ENCODE assay signal across 31 cellular contexts in genomic region chr11:76635991-76636520, GRCh38. TPM values are rescaled to one million over a fixed set of nuclear protein-coding genes. Genes with fewer than 3 reads are reported as not detected.
A peak's percentile ranks its signal among the peaks of the same experiment; 100 is the strongest.
DNase-seq lines count a peak whose midpoint lies in the region; ATAC-seq and TF ChIP-seq lines count a peak whose summit lies in the region.
"Had no signal": no experiment of that assay in that cellular context is flagged by ENCODE, and none has a peak within 500 bp of the region (broad histone marks: within the 10 kb centered on the region; RNA-seq: fewer than 3 reads in every experiment).

No MANE protein-coding gene starts in this region.

- H3K27ac ChIP-seq in heart right ventricle, result peak overlapping the region in 8 of 10 donors; percentile 38 to 80 (median 61)
- peak overlapping the region; percentile 45 for H3K27ac ChIP-seq in upper lobe of right lung
- H3K27ac ChIP-seq in right lobe of liver, result no peak overlapping the region
- H3K27ac ChIP-seq: cardiac muscle cell, colonic mucosa, HL-60, KMS-11, PC-9, tibial artery had no signal

- peaks cover 4 to 60% (median 35%) of the 10 kb centered on the region in 9 donors for H3K4me1 ChIP-seq in heart right ventricle
- peaks cover 29% of the 10 kb centered on the region for H3K4me1 ChIP-seq in upper lobe of right lung
- no peaks in the 10 kb centered on the region for H3K4me1 ChIP-seq in right lobe of liver
- H3K4me1 ChIP-seq: BE2C, colonic mucosa had no signal

- peak overlapping the region in 2 of 3 experiments; percentile 10 to 54 for H3K27ac Mint-ChIP-seq in nephron
- H3K27ac Mint-ChIP-seq: activated T-cell treated with anti-CD3 and anti-CD28 coated beads, Interleukin-2, amount 50 U/mL, for 24 hours; H9; T-helper 2 cell treated with Interferon-gamma antibody and Interleukin-4, amounts not matched to agents 5 μg/mL and 100 μg/mL, for 36 hours had no signal

- H3K27me3 ChIP-seq in heart right ventricle, result no peaks in the 10 kb centered on the region
- no peaks in the 10 kb centered on the region for H3K27me3 ChIP-seq in upper lobe of right lung
- no peaks in the 10 kb centered on the region for H3K27me3 ChIP-seq in right lobe of liver
- H3K27me3 ChIP-seq: BE2C, cardiac muscle cell, colonic mucosa, tibial artery had no signal

- H3K9me3 Mint-ChIP-seq in nephron, result no peaks in the 10 kb centered on the region
- H3K9me3 Mint-ChIP-seq: activated T-cell treated with anti-CD3 and anti-CD28 coated beads, Interleukin-2, amount 50 U/mL, for 24 hours; nephron progenitor cell; T-helper 2 cell treated with Interferon-gamma antibody and Interleukin-4, amounts not matched to agents 5 μg/mL and 100 μg/mL, for 36 hours had no signal

- intact Hi-C loops in heart right ventricle (cut with DNase I) (loop anchor here in 1 of 10 donors (5.0 kb wide), 1 partner anchor 39 kb away; no protein-coding TSS in a partner anchor), Right ventricle myocardium superior (cut with DNase I) (no loop called here), upper lobe of right lung (cut with DNase I) (no loop called here), right lobe of liver (cut with DNase I) (no loop called here)

- H3K36me3 Mint-ChIP-seq in nephron (ENCODE audit: low read depth), result no peaks in the 10 kb centered on the region

- no peak for TF ChIP-seq POLR2A in right lobe of liver (IDR thresholded peaks at IDR 0.05)

- H3K4me3 ChIP-seq in heart right ventricle (no peak overlapping the region), upper lobe of right lung (no peak overlapping the region), right lobe of liver (no peak overlapping the region)
- H3K4me3 ChIP-seq: cardiac muscle cell, colonic mucosa, lung, mucosa of descending colon, PC-9, smooth muscle cell, tibial artery had no signal

- TF ChIP-seq CTCF in heart right ventricle (IDR thresholded peaks at IDR 0.05) (no peak), nephron (IDR thresholded peaks at IDR 0.05; ENCODE audit: unreplicated experiment in 3 of 3) (no peak), upper lobe of right lung (IDR thresholded peaks at IDR 0.05) (no peak), right lobe of liver (IDR thresholded peaks at IDR 0.05) (no peak)

- no peaks in the 10 kb centered on the region for H3K9me3 ChIP-seq in heart right ventricle
- H3K9me3 ChIP-seq in upper lobe of right lung, result no peaks in the 10 kb centered on the region
- H3K9me3 ChIP-seq in right lobe of liver, result no peaks in the 10 kb centered on the region
- H3K9me3 ChIP-seq: BE2C, colonic mucosa, mucosa of descending colon, tibial artery had no signal

- peaks cover 5% of the 10 kb centered on the region for H3K27me3 Mint-ChIP-seq in nephron (ENCODE audit: low read depth)

- WGBS in heart right ventricle, 2 donors, result 73 to 80% methylated on average over 4 of the region's 4 CpGs
- WGBS in right lobe of liver (ENCODE audit: insufficient coverage, low coverage, low lambda C conversion rate, missing lambda C conversion rate), result 58% methylated on average over 2 of the region's 4 CpGs

- peaks cover 12% of the 10 kb centered on the region for H3K4me1 Mint-ChIP-seq in nephron

- DNase-seq in heart right ventricle (no peak), Right ventricle myocardium superior (no peak), ecto neural progenitor cell (ENCODE audit: low spot score) (peak; percentile 31), upper lobe of right lung (no peak), right lobe of liver (no peak), NCI-H345 treated with DMSO at 0.1 percent for 48 hours (lab: John Stamatoyannopoulos, UW; ENCODE audit: unreplicated experiment) (no peak)
- DNase-seq: ACHN; activated gamma-delta T cell; activated T-cell treated with anti-CD3 and anti-CD28 coated beads, Interleukin-2, amount 50 U/mL, for 24 hours; BE2C; colonic mucosa; DMS153; effector memory CD4-positive, alpha-beta T cell; H9; MM.1S; mucosa of descending colon; NCI-H2029; NCI-H526; nephron progenitor cell; PC-9; SHP77; stimulated activated CD4-positive, alpha-beta T cell treated with anti-CD3 and anti-CD28 coated beads, Interleukin-1b, Interleukin-23, amount 100 ng/mL, for 48 hours; tibial artery had no signal

- ATAC-seq in heart right ventricle (no peak), Right ventricle myocardium superior (ENCODE audit: poor library complexity) (no peak), upper lobe of right lung (no peak), HG02885 (IDR thresholded peaks at IDR 0.05; ENCODE audit: poor library complexity, unreplicated experiment) (no peak), right lobe of liver (no peak)
- ATAC-seq: mucosa of descending colon had no signal

- H3K36me3 ChIP-seq in heart right ventricle (no peaks in the 10 kb centered on the region), upper lobe of right lung (no peaks in the 10 kb centered on the region), right lobe of liver (no peaks in the 10 kb centered on the region)
- H3K36me3 ChIP-seq: BE2C, cardiac muscle cell, colonic mucosa, tibial artery had no signal

- H3K4me3 Mint-ChIP-seq in nephron, result no peak overlapping the region
- H3K4me3 Mint-ChIP-seq: activated T-cell treated with anti-CD3 and anti-CD28 coated beads, Interleukin-2, amount 50 U/mL, for 24 hours; H9; nephron progenitor cell; T-helper 2 cell treated with Interferon-gamma antibody and Interleukin-4, amounts not matched to agents 5 μg/mL and 100 μg/mL, for 36 hours had no signal

RNA-seq across cellular contexts. Expression of gene LRRC32, which starts 34.5 kb away (rescaled TPM):
- 10 to 100 TPM; 16.7 to 61.3 (median 31.5) TPM for total RNA-seq in heart right ventricle
- 100 to 1,000 TPM in 1 of 2 donors, 10 to 100 TPM in 1; 62.4 to 215 TPM for polyA plus RNA-seq in heart right ventricle
- total RNA-seq in Right ventricle myocardium superior, result 30.3 TPM
- 111 TPM for total RNA-seq in upper lobe of right lung
- total RNA-seq in right lobe of liver, result 10 to 100 TPM in 4 of 6 experiments, 1 to 10 TPM in 2; 7.4 to 19.5 (median 14.5) TPM
- total RNA-seq: PC-9 had no signal

Comparison
In these comparisons a context has a peak if more than half of its experiments do, and no peak if none do; other contexts are left out.
1. H3K27ac ChIP-seq: peak in heart right ventricle (8 of 10) and upper lobe of right lung (single experiment); none in right lobe of liver (0 of 3).